14 cellular contexts compared by ENCODE assay signal in the genomic region with DNA sequence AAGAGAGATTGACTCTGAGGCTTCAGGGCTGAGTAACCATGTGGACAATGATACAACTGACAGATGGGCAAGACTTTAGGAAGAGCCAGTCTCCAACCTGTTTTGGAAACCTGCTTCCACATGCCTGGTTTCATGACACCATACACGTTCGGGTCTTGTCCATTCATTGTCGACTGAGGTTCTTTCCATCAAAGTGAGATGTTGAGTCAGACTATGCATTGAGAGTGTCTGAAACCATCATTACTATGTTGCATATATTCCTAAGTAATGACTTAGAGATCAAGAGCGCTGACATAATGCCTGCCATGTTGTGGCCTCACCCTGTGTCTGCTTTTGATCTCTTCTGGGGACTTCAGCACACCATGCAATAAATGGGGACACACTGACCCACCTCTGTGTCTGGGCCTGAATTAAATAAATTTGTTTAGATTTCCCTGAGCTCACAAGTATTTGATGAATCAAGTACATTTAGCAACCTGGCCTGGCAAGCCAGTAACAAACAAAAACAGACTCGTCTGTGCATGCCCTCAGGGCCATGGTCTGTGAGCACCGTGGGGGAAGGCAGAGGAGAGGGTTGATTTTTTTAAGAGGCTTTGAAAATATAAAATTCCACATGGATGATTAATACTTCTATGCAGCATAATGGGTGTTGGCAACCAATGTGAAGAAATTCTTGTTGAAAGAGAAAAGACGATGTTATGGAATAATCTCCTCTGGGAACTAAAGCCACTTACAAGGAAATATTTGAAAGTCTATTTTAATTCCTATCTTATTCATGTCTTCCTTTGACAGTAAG. TPM values are rescaled to one million over a fixed set of nuclear protein-coding genes. Genes with fewer than 3 reads are reported as not detected.
DNase-seq lines count a peak whose midpoint lies in the region; ATAC-seq, FAIRE-seq and TF ChIP-seq lines count a peak whose summit lies in the region.
"Had no signal": no experiment of that assay in that cellular context is flagged by ENCODE, and none has a peak within 500 bp of the region (broad histone marks: within the 10 kb centered on the region; RNA-seq: fewer than 3 reads in every experiment).

No MANE protein-coding gene starts in this region.

- no peaks in the 10 kb centered on the region for H4K20me1 ChIP-seq in IMR-90 (ENCODE audit: insufficient read depth, low read length)

- no CpG with 5 or more reads among the region's 7 CpGs for whole genome bisulfite sequencing in IMR-90 (ENCODE audit: extremely low coverage in 2 of 2, insufficient read length in 1 of 2), 2 experiments

- no peak overlapping the region for H2AK5ac ChIP-seq in IMR-90 (ENCODE audit: low read depth, low read length)

- H3K36me3 ChIP-seq in IMR-90 (ENCODE audit: control insufficient read depth, insufficient read depth, low read length) (no peaks in the 10 kb centered on the region), bronchial epithelial cell (ENCODE audit: control insufficient read depth, insufficient read depth, low read length) (no peaks in the 10 kb centered on the region)
- H3K36me3 ChIP-seq: tibial nerve had no signal

- POLR2A ChIA-PET in IMR-90 (lab: Charles Lee; ENCODE audit: unreplicated experiment): no interaction called here

- no peaks in the 10 kb centered on the region for H3K27me3 Mint-ChIP-seq in mesothelial cell of epicardium (ENCODE audit: low read depth)
- H3K27me3 Mint-ChIP-seq in CD14-positive monocyte (ENCODE audit: low read depth in 3 of 3): peaks cover 96 to 99% (median 98%) of the 10 kb centered on the region in 3 donors

- H3K4me2 ChIP-seq in IMR-90 (ENCODE audit: low read depth, low read length): no peak overlapping the region

- intact Hi-C loops in IMR-90 (cut with micrococcal nuclease): no loop called here
- intact Hi-C loops in CD14-positive monocyte (cut with micrococcal nuclease): loop anchor here in 1 of 2 donors (10.0 kb wide), 1 partner anchor 106 kb away; no protein-coding TSS in a partner anchor

- DNase-seq in DMS79 (lab: John Stamatoyannopoulos, UW) (peak; percentile 64), IMR-90 (peak; percentile 27), bronchial epithelial cell (ENCODE audit: low read depth) (peak; percentile 100), mesothelial cell of epicardium (ENCODE audit: low spot score in 2 of 2, unreplicated experiment in 2 of 2) (peak in 1 of 2 experiments; percentile 51), CD14-positive monocyte (ENCODE audit: low spot score) (no peak), mesenteric fat pad (ENCODE audit: low spot score) (no peak), NCI-H510A (lab: John Stamatoyannopoulos, UW) (no peak)
- DNase-seq in activated CD4-positive, CD25-positive, alpha-beta regulatory T cell treated with anti-CD3 and anti-CD28 coated beads, Interleukin-2, amount 50 U/mL, for 72 hours: no peak
- DNase-seq: activated naive CD4-positive, alpha-beta T cell; effector memory CD8-positive, alpha-beta T cell; left cardiac atrium had no signal

- H2BK120ac ChIP-seq in IMR-90 (ENCODE audit: low read depth, low read length): no peak overlapping the region

- H3K18ac ChIP-seq in IMR-90 (ENCODE audit: low read depth, low read length): no peak overlapping the region

- no peak overlapping the region for H3K27ac ChIP-seq in IMR-90 (ENCODE audit: insufficient read depth, low read length)
- H3K27ac ChIP-seq: parathyroid adenoma, tibial nerve had no signal

- no peaks in the 10 kb centered on the region for H3K79me1 ChIP-seq in IMR-90 (ENCODE audit: low read depth in 1 of 2, low read length in 2 of 2)

- CTCF ChIA-PET in IMR-90 (lab: Yijun Ruan, JAX): interaction anchor here (0.5 kb wide), 1 partner anchor 40 kb away, joined by 3 read pairs; no protein-coding TSS in a partner anchor

- no peak for TF ChIP-seq RAD21 in IMR-90 (IDR thresholded peaks at IDR 0.05; ENCODE audit: low read length)

- no peak overlapping the region for H3K14ac ChIP-seq in IMR-90 (replicated peaks; ENCODE audit: low read depth, low read length)

- H3K23ac ChIP-seq in IMR-90 (ENCODE audit: low read depth, low read length): no peak overlapping the region

- no peak overlapping the region for H2AK9ac ChIP-seq in IMR-90 (replicated peaks; ENCODE audit: low read depth, low read length, poor library complexity)

- peak; percentile 67 for ATAC-seq in IMR-90 (ENCODE audit: low read depth)
- ATAC-seq: effector memory CD8-positive, alpha-beta T cell; Panc1 had no signal

- in situ Hi-C loops in IMR-90 (cut with MboI; ENCODE audit: low sequenced_read_pairs): no loop called here

- H3K9me1 ChIP-seq in IMR-90 (ENCODE audit: insufficient read depth, low read length): no peaks in the 10 kb centered on the region

- H3K4me3 ChIP-seq in IMR-90 (ENCODE audit: insufficient read depth, low read depth, low read length): no peak overlapping the region
- no peak overlapping the region for H3K4me3 ChIP-seq in bronchial epithelial cell (ENCODE audit: low read depth, low read length)
- H3K4me3 ChIP-seq: tibial nerve had no signal

- H4K91ac ChIP-seq in IMR-90 (ENCODE audit: insufficient read depth, low read depth, low read length): no peak overlapping the region

- no peak overlapping the region for H3K4ac ChIP-seq in IMR-90 (ENCODE audit: low read depth, low read length)

- H3K36me3 Mint-ChIP-seq in mesothelial cell of epicardium (no peaks in the 10 kb centered on the region), CD14-positive monocyte (peaks cover 0 to 9% of the 10 kb centered on the region in 2 donors)

- H3K27ac Mint-ChIP-seq in mesothelial cell of epicardium (peak overlapping the region; percentile 7), CD14-positive monocyte (no peak overlapping the region)
- H3K27ac Mint-ChIP-seq: effector memory CD8-positive, alpha-beta T cell had no signal

- H3K27me3 ChIP-seq in IMR-90 (ENCODE audit: control insufficient read depth, insufficient read depth, low read length) (peaks cover 4% of the 10 kb centered on the region), bronchial epithelial cell (ENCODE audit: control insufficient read depth, insufficient read depth, low read length) (no peaks in the 10 kb centered on the region)

- no peak overlapping the region for H4K8ac ChIP-seq in IMR-90 (ENCODE audit: low read depth in 2 of 2, low read length in 2 of 2)

- H3K4me1 ChIP-seq in IMR-90 (ENCODE audit: control insufficient read depth, insufficient read depth, low read length): no peaks in the 10 kb centered on the region
- H3K4me1 ChIP-seq: parathyroid adenoma, tibial nerve had no signal

- no peak overlapping the region for H2BK5ac ChIP-seq in IMR-90 (ENCODE audit: low read depth, low read length, poor library complexity, severe bottlenecking)

- no peak overlapping the region for H3K4me3 Mint-ChIP-seq in mesothelial cell of epicardium
- H3K4me3 Mint-ChIP-seq in CD14-positive monocyte: peak overlapping the region in 1 of 2 donors; percentile 89
- H3K4me3 Mint-ChIP-seq: effector memory CD8-positive, alpha-beta T cell had no signal

- dilution Hi-C loops in IMR-90 (cut with HindIII; ENCODE audit: low sequenced_read_pairs, unreplicated experiment): no loop called here

- FAIRE-seq in bronchial epithelial cell (lab: Jason Lieb, UNC): peak; percentile 98

- H2BK20ac ChIP-seq in IMR-90 (ENCODE audit: low read depth, low read length): no peak overlapping the region

- no peak overlapping the region for H4K5ac ChIP-seq in IMR-90 (ENCODE audit: low read depth, low read length)

- no peak overlapping the region for H3K9ac ChIP-seq in IMR-90 (ENCODE audit: low read depth, low read length)
- H3K9ac ChIP-seq: parathyroid adenoma had no signal

- TF ChIP-seq CTCF in IMR-90 (conservative IDR thresholded peaks at IDR 0.05; ENCODE audit: low read depth, low read length) (no peak), bronchial epithelial cell (IDR thresholded peaks at IDR 0.05; ENCODE audit: insufficient read depth, low read length, severe bottlenecking) (no peak), mesothelial cell of epicardium (IDR thresholded peaks at IDR 0.05; ENCODE audit: unreplicated experiment) (no peak), CD14-positive monocyte (IDR thresholded peaks at IDR 0.05) (no peak)

- no peak overlapping the region for H3K56ac ChIP-seq in IMR-90 (ENCODE audit: extremely low read depth, insufficient read depth, low read length)

- no peaks in the 10 kb centered on the region for H3K9me3 ChIP-seq in IMR-90 (ENCODE audit: control insufficient read depth, insufficient read depth, low read length)
- H3K9me3 ChIP-seq: tibial nerve had no signal

- no TSS peak for BruUV-seq in IMR-90 (replicated peaks; lab: Mats Ljungman, UMichigan)

- no peak overlapping the region for H2BK15ac ChIP-seq in IMR-90 (ENCODE audit: low read depth, low read length)

- TF ChIP-seq POLR2A in IMR-90 (IDR thresholded peaks at IDR 0.05; ENCODE audit: low read depth, low read length): no peak

- H2AFZ ChIP-seq in IMR-90 (replicated peaks; ENCODE audit: low read length, poor library complexity): peak overlapping the region; percentile 5
- H2AFZ ChIP-seq: parathyroid adenoma had no signal

- H3K9me3 Mint-ChIP-seq in mesothelial cell of epicardium: no peaks in the 10 kb centered on the region
- peaks cover 0 to 22% (median 13%) of the 10 kb centered on the region in 7 donors for H3K9me3 Mint-ChIP-seq in CD14-positive monocyte
- H3K9me3 Mint-ChIP-seq: effector memory CD8-positive, alpha-beta T cell had no signal

- peaks cover 27% of the 10 kb centered on the region for H3K4me1 Mint-ChIP-seq in mesothelial cell of epicardium
- peaks cover 12% of the 10 kb centered on the region for H3K4me1 Mint-ChIP-seq in CD14-positive monocyte

TF ChIP-seq in IMR-90, 13 proteins besides CTCF, POLR2A, EP300 and RAD21 (continues in another document):
- no peak for TF ChIP-seq ELK1 (IDR thresholded peaks at IDR 0.05; ENCODE audit: borderline replicate concordance, low read depth, low read length)
- no peak for TF ChIP-seq RCOR1 (IDR thresholded peaks at IDR 0.05; ENCODE audit: insufficient replicate concordance, low read length)

RNA-seq across cellular contexts. Expression of gene UBAC2, which starts 49.9 kb away (rescaled TPM):
- 20.8 and 23.6 TPM in 2 replicates for total RNA-seq in IMR-90 (2012; rRNA removed)
- 28.9 and 36.3 TPM in 2 replicates for polyA plus RNA-seq in IMR-90 (2012; rRNA removed)
- 29.0 and 35.1 TPM in 2 replicates for polyA plus RNA-seq in IMR-90 (2012; cell fraction: cytosol; rRNA removed)
- 17.0 and 27.8 TPM in 2 replicates for polyA plus RNA-seq in IMR-90 (2012; cell fraction: nucleus; rRNA removed; ENCODE audit: low replicate concordance)
- total RNA-seq in bronchial epithelial cell: 38.9 and 40.0 TPM in 2 replicates
- 61.8 to 64.3 TPM (median 62.3 TPM) in 3 replicates for total RNA-seq in mesothelial cell of epicardium
- 100 to 1,000 TPM in 1 of 2 donors, 10 to 100 TPM in 1; 96.7 to 113 TPM for polyA plus RNA-seq in CD14-positive monocyte
- total RNA-seq in mesenteric fat pad: 49.3 TPM

Comparison
In these comparisons a context has a peak if more than half of its experiments do, and no peak if none do; other contexts are left out.
1. DNase-seq: peak in DMS79 (single experiment), IMR-90 (single experiment) and bronchial epithelial cell (single experiment); none in CD14-positive monocyte (single experiment), activated CD4-positive, CD25-positive, alpha-beta regulatory T cell treated with anti-CD3 and anti-CD28 coated beads, Interleukin-2, amount 50 U/mL, for 72 hours (single experiment), mesenteric fat pad (single experiment) and NCI-H510A (single experiment).